24 cellular contexts compared by ENCODE assay signal in genomic region chr9:75069171-75069570, GRCh38.
"Had no signal": no experiment of that assay in that cellular context is flagged by ENCODE, and none has a peak within 500 bp of the region (broad histone marks: within the 10 kb centered on the region; RNA-seq: fewer than 3 reads in every experiment).

No MANE protein-coding gene starts in this region.

- H3K4me3 Mint-ChIP-seq: naive B cell; natural killer cell treated with Interleukin-12 subunit alpha and Interleukin-12 subunit beta and Interleukin-15 and Interleukin-18, amount 100 ng/mL, for 72 hours; neural crest cell; stimulated activated memory B cell treated with anti-CD40 and anti-IgM and Interleukin-4, amounts not matched to agents 10 μg/mL and 1 μg/mL and 100 μg/mL, for 72 hours; type B pancreatic cell had no signal

- H3K27ac ChIP-seq: coronary artery, esophagus squamous epithelium, lower lobe of right lung, prostate gland, right atrium auricular region, testis, tibial artery had no signal

- H3K27me3 ChIP-seq: esophagus squamous epithelium, right atrium auricular region, testis, tibial artery had no signal

- H3K9me3 ChIP-seq: esophagus squamous epithelium, lower lobe of right lung, mucosa of descending colon, prostate gland, right atrium auricular region, testis, tibial artery had no signal

- DNase-seq: effector memory CD4-positive, alpha-beta T cell; esophagus squamous epithelium; foreskin melanocyte; glutamatergic neuron; hypothalamus; left ventricle myocardium superior; lower lobe of right lung; mucosa of descending colon; naive B cell; nucleus accumbens; stimulated activated CD4-positive, alpha-beta T cell treated with anti-CD3 and anti-CD28 coated beads, Interleukin-2, amount 100 ng/mL, for 24 hours; stimulated activated CD4-positive, alpha-beta T cell treated with anti-CD3 and anti-CD28 coated beads, Interleukin-4, amount 100 ng/mL, for 24 hours; stimulated activated naive CD8-positive, alpha-beta T cell treated with anti-CD3 and anti-CD28 coated beads, Interleukin-15, Interleukin-2, amounts not matched to agents 100 U/mL and 50 U/mL, for 24 hours; substantia nigra; testis; tibial artery had no signal

- H3K4me1 ChIP-seq: lower lobe of right lung, prostate gland, testis had no signal

- H3K36me3 Mint-ChIP-seq: type B pancreatic cell had no signal

- H3K27ac Mint-ChIP-seq: naive B cell; natural killer cell treated with Interleukin-12 subunit alpha and Interleukin-12 subunit beta and Interleukin-15 and Interleukin-18, amount 100 ng/mL, for 72 hours; stimulated activated memory B cell treated with anti-CD40 and anti-IgM and Interleukin-4, amounts not matched to agents 10 μg/mL and 1 μg/mL and 100 μg/mL, for 72 hours; type B pancreatic cell had no signal

- H3K27me3 Mint-ChIP-seq: naive B cell; natural killer cell treated with Interleukin-12 subunit alpha and Interleukin-12 subunit beta and Interleukin-15 and Interleukin-18, amount 100 ng/mL, for 72 hours; stimulated activated memory B cell treated with anti-CD40 and anti-IgM and Interleukin-4, amounts not matched to agents 10 μg/mL and 1 μg/mL and 100 μg/mL, for 72 hours; type B pancreatic cell had no signal

- ATAC-seq: left ventricle myocardium superior; lower lobe of right lung; mucosa of descending colon; natural killer cell treated with Interleukin-12 subunit alpha and Interleukin-12 subunit beta and Interleukin-15 and Interleukin-18, amount 100 ng/mL, for 72 hours; sciatic nerve; stimulated activated memory B cell treated with anti-CD40 and anti-IgM and Interleukin-4, amounts not matched to agents 10 μg/mL and 1 μg/mL and 100 μg/mL, for 72 hours; stimulated activated naive CD8-positive, alpha-beta T cell treated with anti-CD3 and anti-CD28 coated beads, Interleukin-15, Interleukin-2, amounts not matched to agents 100 U/mL and 50 U/mL, for 24 hours had no signal

- H3K9me3 Mint-ChIP-seq: naive B cell; natural killer cell treated with Interleukin-12 subunit alpha and Interleukin-12 subunit beta and Interleukin-15 and Interleukin-18, amount 100 ng/mL, for 72 hours; neural crest cell; stimulated activated memory B cell treated with anti-CD40 and anti-IgM and Interleukin-4, amounts not matched to agents 10 μg/mL and 1 μg/mL and 100 μg/mL, for 72 hours; type B pancreatic cell had no signal

- H3K4me1 Mint-ChIP-seq: neural crest cell had no signal

- H3K4me3 ChIP-seq: coronary artery, esophagus squamous epithelium, lower lobe of right lung, mucosa of descending colon, prostate gland, right atrium auricular region, testis, tibial artery had no signal

- H3K36me3 ChIP-seq: prostate gland had no signal
